1 cellular context compared by ENCODE assay signal in genomic region chr6:45420083-45420908, GRCh38.
TF ChIP-seq lines count a peak whose summit lies in the region.

No MANE protein-coding gene starts in this region.

TF ChIP-seq in HCT116, 20 proteins besides CTCF, POLR2A, EP300 and RAD21 (continued from another document):
- TF ChIP-seq REST (IDR thresholded peaks at IDR 0.05; ENCODE audit: low read depth), result no peak
- TF ChIP-seq CEBPB (IDR thresholded peaks at IDR 0.05; ENCODE audit: low read depth), result no peak
- TF ChIP-seq CBX3 (IDR thresholded peaks at IDR 0.05; ENCODE audit: low read depth), result no peak
- TF ChIP-seq EZH2phosphoT487 (IDR thresholded peaks at IDR 0.05; ENCODE audit: borderline replicate concordance), result no peak
TF ChIP-seq in HCT116: peak in this region for 0.
